Comparison of ENCODE assay signal across 8 cellular contexts in the genomic region with DNA sequence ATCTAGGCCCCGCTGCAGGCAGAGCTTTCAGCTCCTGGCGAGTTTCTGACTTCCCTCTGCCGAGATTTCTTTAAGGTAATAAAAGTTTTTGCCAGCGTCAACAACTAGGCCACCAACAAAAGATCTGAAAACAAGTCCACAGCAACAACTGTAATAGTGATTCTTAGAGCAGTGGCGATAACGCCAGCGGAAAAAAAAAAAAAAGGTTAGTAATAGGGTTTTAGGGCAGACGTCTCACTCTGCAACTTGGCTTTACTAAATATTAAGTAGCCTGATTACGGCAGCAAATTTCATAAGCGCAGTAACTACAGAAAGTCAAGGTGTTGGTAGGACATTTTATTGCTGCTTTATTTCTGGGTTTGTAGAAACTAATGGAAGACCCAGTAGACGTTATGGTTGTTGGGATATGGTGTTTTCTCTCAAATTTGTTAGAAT. TPM values are rescaled to one million over a fixed set of nuclear protein-coding genes. Genes with fewer than 3 reads are reported as not detected.
DNase-seq lines count a peak whose midpoint lies in the region; ATAC-seq, FAIRE-seq and TF ChIP-seq lines count a peak whose summit lies in the region.

No MANE protein-coding gene starts in this region.

- no peaks in the 10 kb centered on the region for H3K36me3 ChIP-seq in HepG2 (replicated peaks in 1 of 2; ENCODE audit: control insufficient read depth in 1 of 2, insufficient read depth in 2 of 2, low read length in 2 of 2)
- H3K36me3 ChIP-seq in thyroid gland = no peaks in the 10 kb centered on the region

- peaks cover 34% of the 10 kb centered on the region for H3K79me2 ChIP-seq in HepG2 (ENCODE audit: insufficient read depth, low read length)

- H3K4me3 Mint-ChIP-seq in activated CD4-positive, alpha-beta T cell treated with anti-CD3 and anti-CD28 coated beads, Interleukin-2, amount 10 ng/mL, durations not matched to agents 7 days and 5 days = peak overlapping the region; percentile 95

- WGBS in HepG2 (ENCODE audit: low lambda C conversion rate) = under 1% methylated on average over 11 of the region's 11 CpGs
- WGBS in thyroid gland, 2 donors = 4% methylated on average over 11 of the region's 11 CpGs

- in situ Hi-C loops in HepG2 (cut with HindIII; ENCODE audit: extremely low pct_ligation_motif_present, low pct_unique_long_range_greater_than_20kb) = no loop called here

- TF ChIP-seq POLR2A in HepG2 (IDR thresholded peaks at IDR 0.05; ENCODE audit: insufficient read depth in 1 of 2, low read depth in 2 of 2, low read length in 2 of 2) = no peak
- TF ChIP-seq POLR2A in thyroid gland (IDR thresholded peaks at IDR 0.05) = no peak

- intact Hi-C loops in HepG2 (cut with micrococcal nuclease; ENCODE audit: unreplicated experiment) = no loop called here
- intact Hi-C loops in thyroid gland (cut with DNase I) = loop anchor here (5.0 to 10.0 kb wide), 2 partner anchors 101 to 191 kb away; partner anchors contain the start of genes BIRC6 and SPAST

- ATAC-seq in HepG2 (no peak), GM19452 (IDR thresholded peaks at IDR 0.05; ENCODE audit: unreplicated experiment) (no peak), HG03442 (IDR thresholded peaks at IDR 0.05; ENCODE audit: unreplicated experiment) (no peak)

- peak overlapping the region; percentile 89 for H3K9ac ChIP-seq in HepG2 (ENCODE audit: insufficient read depth, low read depth, low read length)

- H3K4me3 ChIP-seq in HepG2 (replicated peaks in 1 of 3; ENCODE audit: insufficient read depth in 1 of 3, low read depth in 2 of 3, low read length in 3 of 3) (peak overlapping the region; percentile 85 to 86 (median 86)), thyroid gland (replicated peaks in 1 of 3) (peak overlapping the region; percentile 45 to 71 (median 61))

- no peaks in the 10 kb centered on the region for H3K9me3 Mint-ChIP-seq in activated CD4-positive, alpha-beta T cell treated with anti-CD3 and anti-CD28 coated beads, Interleukin-2, amount 10 ng/mL, durations not matched to agents 7 days and 5 days

- CTCF ChIA-PET in activated CD4-positive, alpha-beta T cell treated with anti-CD3 and anti-CD28 coated beads, Interleukin-2, amount 10 ng/mL, durations not matched to agents 7 days and 5 days (lab: Charles Lee) = interaction anchor here (0.7 to 1.1 kb wide), 3 partner anchors 21 to 153 kb away, joined by 3 read pairs; partner anchors contain the start of gene SPAST
- CTCF ChIA-PET in HepG2 (lab: Yijun Ruan, JAX; ENCODE audit: low intra/inter-chr PET ratio, low total read pairs) = no interaction called here

- H3K4me1 Mint-ChIP-seq in activated CD4-positive, alpha-beta T cell treated with anti-CD3 and anti-CD28 coated beads, Interleukin-2, amount 10 ng/mL, durations not matched to agents 7 days and 5 days = peaks cover 26% of the 10 kb centered on the region

- TF ChIP-seq RAD21 in HepG2 (CRISPR knock-in tag; IDR thresholded peaks at IDR 0.05) = no peak

- peak overlapping the region; percentile 81 for H3K4me2 ChIP-seq in HepG2 (ENCODE audit: low read depth, low read length)

- no peaks in the 10 kb centered on the region for H3K27me3 ChIP-seq in HepG2 (ENCODE audit: control insufficient read depth in 1 of 2, insufficient read depth in 2 of 2, low read length in 2 of 2)
- no peaks in the 10 kb centered on the region for H3K27me3 ChIP-seq in thyroid gland

- peak overlapping the region; percentile 80 for H3K27ac ChIP-seq in HepG2 (ENCODE audit: extremely low read length, insufficient read depth, low read length)
- peak overlapping the region in 2 of 3 donors; percentile 72 to 94 for H3K27ac ChIP-seq in thyroid gland

- POLR2A ChIA-PET in activated CD4-positive, alpha-beta T cell treated with anti-CD3 and anti-CD28 coated beads, Interleukin-2, amount 10 ng/mL, durations not matched to agents 7 days and 5 days (lab: Charles Lee) = interaction anchor here (0.5 to 1.2 kb wide), 7 partner anchors 9 to 1696 kb away, joined by 3 to 8 read pairs (median 3); partner anchors contain the start of genes DPY30, MEMO1 and SPAST
- POLR2A ChIA-PET in HepG2 (lab: Yijun Ruan, JAX) = interaction anchor here (0.6 to 2.3 kb wide), 48 partner anchors 8 to 1433 kb away, joined by 3 to 62 read pairs (median 4); partner anchors contain the start of genes BIRC6, DPY30, FAM98A and NLRC4

- peak overlapping the region; percentile 96 for H3K27ac Mint-ChIP-seq in activated CD4-positive, alpha-beta T cell treated with anti-CD3 and anti-CD28 coated beads, Interleukin-2, amount 10 ng/mL, durations not matched to agents 7 days and 5 days

- H3K4me1 ChIP-seq in HepG2 (ENCODE audit: insufficient read depth, low read length) = peaks cover 22% of the 10 kb centered on the region
- H3K4me1 ChIP-seq in thyroid gland = peaks cover 6 to 19% of the 10 kb centered on the region in 2 donors

- peaks cover 20% of the 10 kb centered on the region for H3K36me3 Mint-ChIP-seq in activated CD4-positive, alpha-beta T cell treated with anti-CD3 and anti-CD28 coated beads, Interleukin-2, amount 10 ng/mL, durations not matched to agents 7 days and 5 days (ENCODE audit: low read depth)

- FAIRE-seq in HepG2 (lab: Jason Lieb, UNC) = peak; percentile 8

- TF ChIP-seq EP300 in HepG2 (IDR thresholded peaks at IDR 0.05; ENCODE audit: low read depth in 2 of 2, low read length in 2 of 2) (no peak), HepG2 (CRISPR knock-in tag; IDR thresholded peaks at IDR 0.05; ENCODE audit: borderline replicate concordance) (no peak)

- H4K20me1 ChIP-seq in HepG2 (ENCODE audit: insufficient read depth, low read length) = no peaks in the 10 kb centered on the region

- no peaks in the 10 kb centered on the region for H3K9me3 ChIP-seq in HepG2 (ENCODE audit: low read length)
- no peaks in the 10 kb centered on the region for H3K9me3 ChIP-seq in thyroid gland

- no peak overlapping the region for H2AFZ ChIP-seq in HepG2 (ENCODE audit: low read length)

- BruUV-seq in HepG2 (replicated peaks; lab: Mats Ljungman, UMichigan) = TSS peak; percentile 81

- TF ChIP-seq CTCF in HepG2 (CRISPR knock-in tag; IDR thresholded peaks at IDR 0.05) = no peak
- TF ChIP-seq CTCF in thyroid gland (IDR thresholded peaks at IDR 0.05) = no peak

- H3K27me3 Mint-ChIP-seq in activated CD4-positive, alpha-beta T cell treated with anti-CD3 and anti-CD28 coated beads, Interleukin-2, amount 10 ng/mL, durations not matched to agents 7 days and 5 days = no peaks in the 10 kb centered on the region

- no peak for DNase-seq in activated CD4-positive, alpha-beta T cell treated with anti-CD3 and anti-CD28 coated beads, Interleukin-2, amount 10 ng/mL, durations not matched to agents 7 days and 5 days
- no peak for DNase-seq in activated CD4-positive, alpha-beta T cell treated with anti-CD3 and anti-CD28 coated beads, Interleukin-2, amount 50 U/mL, for 4 hours
- DNase-seq in amniotic epithelial cell (ENCODE audit: low read depth) (peak; percentile 6), HepG2 (ENCODE audit: low spot score) (no peak), thyroid gland (no peak)
- DNase-seq in activated effector memory CD4-positive, alpha-beta T cell treated with Interleukin-2 at 50 U/mL for 16 hours = no peak

TF ChIP-seq in HepG2, 621 proteins besides CTCF, POLR2A, EP300 and RAD21 (continues in another document):
- TF ChIP-seq ZNF543 (CRISPR knock-in tag; IDR thresholded peaks at IDR 0.05) (no peak), FOXO4 (CRISPR knock-in tag; conservative IDR thresholded peaks at IDR 0.05) (0 out of 2 replicates have a peak, but pooled peaks have one; percentile 14), ZNF180 (CRISPR knock-in tag; IDR thresholded peaks at IDR 0.05; ENCODE audit: borderline replicate concordance, low read depth) (0 out of 2 replicates have a peak, but pooled peaks have one; percentile 21), HOXA5 (CRISPR knock-in tag; IDR thresholded peaks at IDR 0.05) (0 out of 2 replicates have a peak, but pooled peaks have one; percentile 6)

RNA-seq across cellular contexts. Expression of gene SLC30A6, which starts 0.5 kb away (rescaled TPM):
- total RNA-seq in activated CD4-positive, alpha-beta T cell treated with anti-CD3 and anti-CD28 coated beads, Interleukin-2, amount 10 ng/mL, durations not matched to agents 7 days and 5 days = 10 to 100 TPM; 21.0 to 24.2 TPM
- total RNA-seq in HepG2 (2016; rRNA removed; fragmentation: Illumina TruSeq; extraction: Trizol) = 25.7 and 26.0 TPM in 2 replicates
- 3.4 and 3.5 TPM in 2 replicates for total RNA-seq in HepG2 (2016; cell fraction: cytosol; rRNA removed; fragmentation: Illumina TruSeq; extraction: Trizol; ENCODE audit: low read depth)
- total RNA-seq in HepG2 (2016; cell fraction: insoluble cytoplasmic fraction; rRNA removed; fragmentation: Illumina TruSeq; extraction: Trizol) = 24.7 and 26.0 TPM in 2 replicates
- total RNA-seq in HepG2 (2016; cell fraction: membrane; rRNA removed; fragmentation: Illumina TruSeq; extraction: Trizol) = 7.7 and 8.4 TPM in 2 replicates
- total RNA-seq in HepG2 (2016; cell fraction: nucleus; rRNA removed; fragmentation: Illumina TruSeq; extraction: Trizol) = 27.6 and 34.5 TPM in 2 replicates
- 19.8 and 26.1 TPM in 2 replicates for polyA plus RNA-seq in HepG2 (2011; rRNA removed)
- 12.3 and 20.7 TPM in 2 replicates for polyA plus RNA-seq in HepG2 (2011; cell fraction: cytosol; rRNA removed)
- polyA plus RNA-seq in HepG2 (2011; cell fraction: nucleus; rRNA removed) = 7.8 and 10.3 TPM in 2 replicates
- polyA plus RNA-seq in HepG2 (2012) = 14.5 and 18.8 TPM in 2 replicates
- 1.1 and 1.2 TPM in 2 replicates for polyA plus RNA-seq in HepG2 (2016; cell fraction: cytosol; fragmentation: Illumina TruSeq; extraction: Trizol; ENCODE audit: low read depth)
- 15.8 and 17.5 TPM in 2 replicates for polyA plus RNA-seq in HepG2 (2016; cell fraction: insoluble cytoplasmic fraction; fragmentation: Illumina TruSeq; extraction: Trizol; ENCODE audit: low read depth)
- polyA plus RNA-seq in HepG2 (2016; cell fraction: membrane; fragmentation: Illumina TruSeq; extraction: Trizol; ENCODE audit: low read depth) = 3.1 and 3.4 TPM in 2 replicates
- 25.8 and 27.4 TPM in 2 replicates for polyA plus RNA-seq in HepG2 (2016; cell fraction: nucleus; fragmentation: Illumina TruSeq; extraction: Trizol; ENCODE audit: insufficient read depth, low read depth)
- polyA minus RNA-seq in HepG2 (2011; rRNA and poly(A)+ RNA removed; ENCODE audit: low replicate concordance) = 18.7 and 24.5 TPM in 2 replicates
- polyA minus RNA-seq in HepG2 (2011; cell fraction: cytosol; rRNA and poly(A)+ RNA removed) = 24.5 and 25.1 TPM in 2 replicates
- 71.7 and 84.9 TPM in 2 replicates for polyA minus RNA-seq in HepG2 (2011; cell fraction: nucleus; rRNA and poly(A)+ RNA removed)
- 10 to 100 TPM; 26.2 to 33.1 (median 29.4) TPM for total RNA-seq in thyroid gland
